8 cellular contexts compared by ENCODE assay signal in genomic region chr1:26280333-26281042, GRCh38. TPM values are rescaled to one million over a fixed set of nuclear protein-coding genes. Genes with fewer than 3 reads are reported as not detected.
A peak's percentile ranks its signal among the peaks of the same experiment; 100 is the strongest.
DNase-seq lines count a peak whose midpoint lies in the region; ATAC-seq and TF ChIP-seq lines count a peak whose summit lies in the region.

No MANE protein-coding gene starts in this region.

- H3K9me3 Mint-ChIP-seq in GM23338 (no peaks in the 10 kb centered on the region; the same call in 2 of the 3 replicates), endothelial cell (ENCODE audit: unreplicated experiment) (no peaks in the 10 kb centered on the region)
- no peaks in the 10 kb centered on the region for H3K9me3 Mint-ChIP-seq in natural killer cell treated with Interleukin-12 subunit alpha and Interleukin-12 subunit beta and Interleukin-15 and Interleukin-18, amount 100 ng/mL, for 72 hours

- H3K27me3 Mint-ChIP-seq in GM23338 (ENCODE audit: insufficient read depth, low read depth, poor library complexity) (peaks cover 29% of the 10 kb centered on the region), endothelial cell (ENCODE audit: unreplicated experiment) (peaks cover 15% of the 10 kb centered on the region)
- no peaks in the 10 kb centered on the region for H3K27me3 Mint-ChIP-seq in natural killer cell treated with Interleukin-12 subunit alpha and Interleukin-12 subunit beta and Interleukin-15 and Interleukin-18, amount 100 ng/mL, for 72 hours

- H3K27ac Mint-ChIP-seq in GM23338 = 0 out of 2 replicates have a peak overlapping the region, but pooled peaks have one; percentile 4
- H3K27ac Mint-ChIP-seq in endothelial cell (ENCODE audit: unreplicated experiment) = no peak overlapping the region
- H3K27ac Mint-ChIP-seq in natural killer cell treated with Interleukin-12 subunit alpha and Interleukin-12 subunit beta and Interleukin-15 and Interleukin-18, amount 100 ng/mL, for 72 hours = peak overlapping the region; percentile 75 to 84

- H3F3A ChIP-seq in GM23338 (replicated peaks; ENCODE audit: low read depth) = peaks cover 23% of the 10 kb centered on the region

- H3K27ac ChIP-seq in A673 (ENCODE audit: low read depth, low read length, poor library complexity, severe bottlenecking) (peak overlapping the region; percentile 71), GM23338 (ENCODE audit: low read depth) (no peak overlapping the region)

- ATAC-seq in GM23338 (no peak; the same call in 2 of the 3 replicates), HG03378 (IDR thresholded peaks at IDR 0.05; ENCODE audit: unreplicated experiment) (no peak)
- no peak for ATAC-seq in natural killer cell treated with Interleukin-12 subunit alpha and Interleukin-12 subunit beta and Interleukin-15 and Interleukin-18, amount 100 ng/mL, for 72 hours

- H3K4me3 Mint-ChIP-seq in GM23338 = peak overlapping the region; percentile 88
- H3K4me3 Mint-ChIP-seq in endothelial cell (ENCODE audit: unreplicated experiment) = peak overlapping the region; percentile 93
- H3K4me3 Mint-ChIP-seq in natural killer cell treated with Interleukin-12 subunit alpha and Interleukin-12 subunit beta and Interleukin-15 and Interleukin-18, amount 100 ng/mL, for 72 hours = peak overlapping the region; percentile 93

- H3K9me3 ChIP-seq in A673 (ENCODE audit: low read depth, low read length, poor library complexity, severe bottlenecking) = no peaks in the 10 kb centered on the region

- peaks cover 17% of the 10 kb centered on the region for H3K36me3 ChIP-seq in A673 (ENCODE audit: insufficient read depth, low read length, poor library complexity, severe bottlenecking)
- peaks cover 21% of the 10 kb centered on the region for H3K36me3 ChIP-seq in GM23338 (ENCODE audit: insufficient read depth)

- H3K4me1 Mint-ChIP-seq in GM23338 = peaks cover 46% of the 10 kb centered on the region
- H3K4me1 Mint-ChIP-seq in endothelial cell (ENCODE audit: unreplicated experiment) = peaks cover 27% of the 10 kb centered on the region
- peaks cover 77 to 78% of the 10 kb centered on the region in 2 donors for H3K4me1 Mint-ChIP-seq in natural killer cell treated with Interleukin-12 subunit alpha and Interleukin-12 subunit beta and Interleukin-15 and Interleukin-18, amount 100 ng/mL, for 72 hours (ENCODE audit: low read depth in 2 of 2)

- no peaks in the 10 kb centered on the region for H3K79me2 ChIP-seq in GM23338 (replicated peaks; ENCODE audit: insufficient read depth)

- intact Hi-C loops in A673 (cut with micrococcal nuclease; ENCODE audit: unreplicated experiment) = no loop called here

- TF ChIP-seq CTCF in A673 (conservative IDR thresholded peaks at IDR 0.05; ENCODE audit: low read depth, low read length) = no peak
- no peak for TF ChIP-seq CTCF in GM23338 (conservative IDR thresholded peaks at IDR 0.05; ENCODE audit: low read depth in 2 of 2)
- no peak for TF ChIP-seq CTCF in endothelial cell (IDR thresholded peaks at IDR 0.05; ENCODE audit: unreplicated experiment)

- POLR2A ChIA-PET in A673 (lab: Charles Lee; ENCODE audit: low non-redundant PET) = no interaction called here

- no peak overlapping the region for H2AFZ ChIP-seq in GM23338

- H3K4me2 ChIP-seq in GM23338 = peak overlapping the region; percentile 92

- H3K36me3 Mint-ChIP-seq in GM23338 (ENCODE audit: low read depth) (peaks cover 36% of the 10 kb centered on the region), endothelial cell (ENCODE audit: low read depth, unreplicated experiment) (peaks cover 27% of the 10 kb centered on the region)
- peaks cover 5% of the 10 kb centered on the region for H3K36me3 Mint-ChIP-seq in natural killer cell treated with Interleukin-12 subunit alpha and Interleukin-12 subunit beta and Interleukin-15 and Interleukin-18, amount 100 ng/mL, for 72 hours

- BruUV-seq in A673 (replicated peaks; lab: Mats Ljungman, UMichigan) = no TSS peak

- no peaks in the 10 kb centered on the region for H3K9me2 ChIP-seq in GM23338 (ENCODE audit: insufficient read depth)

- DNase-seq in A673 (ENCODE audit: low spot score) = peak; percentile 27
- peak; percentile 37 for DNase-seq in GM23338 (ENCODE audit: low spot score)
- peak; percentile 32 for DNase-seq in SKM-1 treated with dmso at 0.1 percent for 144 hours (lab: John Stamatoyannopoulos, UW; ENCODE audit: unreplicated experiment)
- no peak for DNase-seq in endothelial cell (ENCODE audit: low spot score)
- no peak for DNase-seq in natural killer cell treated with Interleukin-12 subunit alpha and Interleukin-12 subunit beta and Interleukin-15 and Interleukin-18, amount 100 ng/mL, for 72 hours (ENCODE audit: low spot score)
- no peak for DNase-seq in activated gamma-delta T cell (lab: John Stamatoyannopoulos, UW)
- DNase-seq in NCI-H1930 (lab: John Stamatoyannopoulos, UW) = no peak

- CTCF ChIA-PET in A673 (lab: Charles Lee) = interaction anchor here (0.6 to 1.4 kb wide), 3 partner anchors 46 to 112 kb away, joined by 3 to 6 read pairs (median 5); partner anchors contain the start of genes C1orf232 and CEP85

- H3K27me3 ChIP-seq in A673 (replicated peaks; ENCODE audit: insufficient read depth, low read depth, low read length, poor library complexity) = no peaks in the 10 kb centered on the region
- H3K27me3 ChIP-seq in GM23338 (ENCODE audit: insufficient read depth) = no peaks in the 10 kb centered on the region

- no peaks in the 10 kb centered on the region; the same call in 1 of the 2 replicates for H4K20me1 ChIP-seq in GM23338 (replicated peaks; ENCODE audit: insufficient read depth)

- H3K4me3 ChIP-seq in A673 (ENCODE audit: low read depth, low read length, poor library complexity, severe bottlenecking) (peak overlapping the region; percentile 72), GM23338 (peak overlapping the region; percentile 85)

- H3K4me1 ChIP-seq in A673 (ENCODE audit: insufficient read depth, low read length, poor library complexity, severe bottlenecking) = peaks cover 56% of the 10 kb centered on the region
- H3K4me1 ChIP-seq in GM23338 (ENCODE audit: insufficient read depth) = peaks cover 19% of the 10 kb centered on the region

TF ChIP-seq in GM23338, 12 proteins besides CTCF, POLR2A, EP300 and RAD21 (continues in another document):
- no peak for TF ChIP-seq STAT1 (IDR thresholded peaks at IDR 0.05; ENCODE audit: unreplicated experiment)
- TF ChIP-seq JUNB (IDR thresholded peaks at IDR 0.05; ENCODE audit: unreplicated experiment) = no peak
- no peak for TF ChIP-seq CREB1 (CRISPR knock-in tag; IDR thresholded peaks at IDR 0.05; ENCODE audit: low read depth)
- no peak for TF ChIP-seq POLR2AphosphoS5 (IDR thresholded peaks at IDR 0.05; ENCODE audit: low read depth)
- no peak for TF ChIP-seq ZNF114 (CRISPR knock-in tag; IDR thresholded peaks at IDR 0.05)
- no peak for TF ChIP-seq EZH2 (IDR thresholded peaks at IDR 0.05; ENCODE audit: low read depth, unreplicated experiment)

RNA-seq across cellular contexts. Expression of gene SH3BGRL3, which starts 0.6 kb away (rescaled TPM):
- total RNA-seq in A673 (2021) (133 and 138 TPM in 2 replicates), endothelial cell (ENCODE audit: unreplicated experiment) (226 TPM)
- total RNA-seq in GM23338 (2014; rRNA removed; shearing (Covaris generic)) = 28.9 and 30.9 TPM in 2 replicates
- 370 and 378 TPM in 2 replicates for polyA plus RNA-seq in GM23338 (2016; fragmentation: Nextera tagmentation; extraction: Ambion mirVana)
- total RNA-seq in natural killer cell treated with Interleukin-12 subunit alpha and Interleukin-12 subunit beta and Interleukin-15 and Interleukin-18, amount 100 ng/mL, for 72 hours = 100 to 1,000 TPM; 203 to 249 TPM

RNA-seq across cellular contexts. Expression of gene UBXN11, which starts 25.9 kb away (rescaled TPM):
- total RNA-seq in A673 (2021) (22.1 and 25.4 TPM in 2 replicates), endothelial cell (ENCODE audit: unreplicated experiment) (16.0 TPM)
- total RNA-seq in GM23338 (2014; rRNA removed; shearing (Covaris generic)) = 8.0 and 9.4 TPM in 2 replicates
- polyA plus RNA-seq in GM23338 (2016; fragmentation: Nextera tagmentation; extraction: Ambion mirVana) = 7.3 and 8.3 TPM in 2 replicates
- 10 to 100 TPM in 1 of 2 donors, 1 to 10 TPM in 1; 9.9 to 24.8 TPM for total RNA-seq in natural killer cell treated with Interleukin-12 subunit alpha and Interleukin-12 subunit beta and Interleukin-15 and Interleukin-18, amount 100 ng/mL, for 72 hours

RNA-seq across cellular contexts. Expression of gene CD52, which starts 37.3 kb away (rescaled TPM):
- total RNA-seq in A673 (2021) (not detected in 2 replicates), endothelial cell (ENCODE audit: unreplicated experiment) (21.8 TPM)
- not detected in 2 replicates for total RNA-seq in GM23338 (2014; rRNA removed; shearing (Covaris generic))
- polyA plus RNA-seq in GM23338 (2016; fragmentation: Nextera tagmentation; extraction: Ambion mirVana) = 7.3 and 9.6 TPM in 2 replicates
- total RNA-seq in natural killer cell treated with Interleukin-12 subunit alpha and Interleukin-12 subunit beta and Interleukin-15 and Interleukin-18, amount 100 ng/mL, for 72 hours = 10 to 100 TPM in 1 of 2 donors, 1 to 10 TPM in 1; 8.1 to 17.2 TPM

RNA-seq across cellular contexts. Expression of gene CEP85, which starts 46.5 kb away (rescaled TPM):
- total RNA-seq in A673 (2021) (51.3 and 51.5 TPM in 2 replicates), endothelial cell (ENCODE audit: unreplicated experiment) (9.7 TPM)
- 26.1 and 36.8 TPM in 2 replicates for total RNA-seq in GM23338 (2014; rRNA removed; shearing (Covaris generic))
- 11.6 and 12.8 TPM in 2 replicates for polyA plus RNA-seq in GM23338 (2016; fragmentation: Nextera tagmentation; extraction: Ambion mirVana)
- 10 to 100 TPM; 21.0 to 57.5 TPM for total RNA-seq in natural killer cell treated with Interleukin-12 subunit alpha and Interleukin-12 subunit beta and Interleukin-15 and Interleukin-18, amount 100 ng/mL, for 72 hours

Comparison
In these comparisons a context has a peak if more than half of its experiments do, and no peak if none do; other contexts are left out.
1. DNase-seq: peak in A673 (single experiment), GM23338 (single experiment) and SKM-1 treated with dmso at 0.1 percent for 144 hours (single experiment); none in endothelial cell (single experiment), natural killer cell treated with Interleukin-12 subunit alpha and Interleukin-12 subunit beta and Interleukin-15 and Interleukin-18, amount 100 ng/mL, for 72 hours (single experiment), activated gamma-delta T cell (single experiment) and NCI-H1930 (0 of 2).
2. Peak in every context shown above with its lines, with median percentiles within 50 percentile points of each other: H3K4me3 Mint-ChIP-seq.